Comparison of ENCODE assay signal across 19 cellular contexts in the genomic region with DNA sequence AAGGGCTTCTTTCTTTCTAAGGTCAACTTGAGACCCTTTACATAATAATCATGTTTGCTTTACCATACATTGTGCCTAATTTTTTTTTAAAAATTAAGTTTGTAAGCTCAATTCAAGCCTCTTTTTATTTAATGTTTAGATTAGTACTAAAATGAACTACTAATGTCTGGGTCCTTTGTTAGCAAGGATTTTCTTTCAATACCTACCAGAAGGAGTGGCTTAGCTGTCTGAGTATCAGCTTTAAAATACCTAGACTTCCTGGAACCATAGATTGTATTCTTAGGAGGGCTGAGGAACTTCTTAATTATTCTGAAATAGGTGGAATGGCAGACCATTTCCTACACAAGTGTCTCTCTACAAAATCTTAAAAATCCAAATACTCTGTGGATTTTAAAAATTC.
"Had no signal": no experiment of that assay in that cellular context is flagged by ENCODE, and none has a peak within 500 bp of the region (broad histone marks: within the 10 kb centered on the region; RNA-seq: fewer than 3 reads in every experiment).

No MANE protein-coding gene starts in this region.

- H3K27ac ChIP-seq: brain microvascular endothelial cell, colonic mucosa, gastroesophageal sphincter, heart left ventricle, neutrophil, parathyroid adenoma, testis, WERI-Rb-1 had no signal

- H3K4me1 ChIP-seq: colonic mucosa, parathyroid adenoma had no signal

- H3K4me3 ChIP-seq: colonic mucosa, gastroesophageal sphincter, heart left ventricle, testis had no signal

- DNase-seq: activated CD4-positive, alpha-beta T cell treated with anti-CD3 and anti-CD28 coated beads, Interleukin-2, amount 50 U/mL, for 4 hours; activated effector memory CD4-positive, alpha-beta T cell treated with anti-CD3 and anti-CD28 coated beads, Interleukin-2, amount 50 U/mL, for 16 hours; activated naive CD4-positive, alpha-beta T cell treated with anti-CD3 and anti-CD28 coated beads, Interleukin-2, amount 50 U/mL, for 16 hours; activated T-cell treated with anti-CD3 and anti-CD28 coated beads, Interleukin-2, amount 50 U/mL, for 72 hours; aorta; brain microvascular endothelial cell; colonic mucosa; heart left ventricle; kidney glomerular epithelial cell; naive thymus-derived CD8-positive, alpha-beta T cell; stimulated activated CD4-positive, alpha-beta T cell treated with anti-CD3 and anti-CD28 coated beads, Interleukin-4, amount 100 ng/mL, for 24 hours; testis; WERI-Rb-1 had no signal

- H3K9me3 ChIP-seq: colonic mucosa, gastroesophageal sphincter, heart left ventricle, neutrophil, testis had no signal

- H3K79me2 ChIP-seq: parathyroid adenoma had no signal

- H3K9ac ChIP-seq: parathyroid adenoma had no signal

- ATAC-seq: activated T-cell treated with anti-CD3 and anti-CD28 coated beads, Interleukin-2, amount 50 U/mL, for 72 hours; esophagus mucosa; gastroesophageal sphincter; heart left ventricle; naive thymus-derived CD8-positive, alpha-beta T cell; sciatic nerve; stimulated activated effector memory CD8-positive, alpha-beta T cell treated with anti-CD3 and anti-CD28 coated beads, Interleukin-12 subunit alpha, Interleukin-12 subunit beta, amount 100 ng/mL, for 72 hours had no signal

- H3K36me3 ChIP-seq: colonic mucosa, gastroesophageal sphincter, heart left ventricle, neutrophil, WERI-Rb-1 had no signal

- H2AFZ ChIP-seq: parathyroid adenoma had no signal

- H3K27me3 ChIP-seq: brain microvascular endothelial cell, colonic mucosa, neutrophil, testis had no signal
